Comparison of ENCODE assay signal across 1 cellular context in the genomic region with DNA sequence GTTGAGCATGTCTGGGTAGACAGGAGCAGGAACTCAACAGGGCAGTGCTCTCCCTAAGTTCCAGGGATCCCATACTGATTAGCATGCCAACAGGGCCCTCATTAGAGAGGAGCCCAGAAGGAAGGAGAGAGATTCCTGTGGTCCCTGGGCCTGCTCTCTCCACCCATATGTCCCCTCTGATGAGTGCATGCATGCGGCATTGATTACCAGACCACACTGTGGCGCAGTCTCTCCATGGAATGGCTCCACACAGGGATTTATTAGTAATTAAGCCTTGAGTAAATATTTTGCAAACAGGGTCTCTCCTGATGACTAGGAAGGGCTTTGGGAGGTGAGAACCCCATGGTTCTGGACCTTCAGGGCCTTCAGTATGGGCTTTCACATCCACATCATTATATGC.
TF ChIP-seq lines count a peak whose summit lies in the region.

No MANE protein-coding gene starts in this region.

TF ChIP-seq in WTC11, 78 proteins besides CTCF, POLR2A, EP300 and RAD21 (continued from another document):
- TF ChIP-seq, protein P1, sequence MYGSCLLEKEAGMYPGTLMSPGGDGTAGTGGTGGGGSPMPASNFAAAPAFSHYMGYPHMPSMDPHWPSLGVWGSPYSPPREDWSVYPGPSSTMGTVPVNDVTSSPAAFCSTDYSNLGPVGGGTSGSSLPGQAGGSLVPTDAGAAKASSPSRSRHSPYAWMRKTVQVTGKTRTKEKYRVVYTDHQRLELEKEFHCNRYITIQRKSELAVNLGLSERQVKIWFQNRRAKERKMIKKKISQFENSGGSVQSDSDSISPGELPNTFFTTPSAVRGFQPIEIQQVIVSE (CRISPR knock-in tag; IDR thresholded peaks at IDR 0.05; ENCODE audit: borderline replicate concordance), result no peak
- no peak for TF ChIP-seq TP53 (CRISPR knock-in tag; IDR thresholded peaks at IDR 0.05)
- TF ChIP-seq, protein P2, sequence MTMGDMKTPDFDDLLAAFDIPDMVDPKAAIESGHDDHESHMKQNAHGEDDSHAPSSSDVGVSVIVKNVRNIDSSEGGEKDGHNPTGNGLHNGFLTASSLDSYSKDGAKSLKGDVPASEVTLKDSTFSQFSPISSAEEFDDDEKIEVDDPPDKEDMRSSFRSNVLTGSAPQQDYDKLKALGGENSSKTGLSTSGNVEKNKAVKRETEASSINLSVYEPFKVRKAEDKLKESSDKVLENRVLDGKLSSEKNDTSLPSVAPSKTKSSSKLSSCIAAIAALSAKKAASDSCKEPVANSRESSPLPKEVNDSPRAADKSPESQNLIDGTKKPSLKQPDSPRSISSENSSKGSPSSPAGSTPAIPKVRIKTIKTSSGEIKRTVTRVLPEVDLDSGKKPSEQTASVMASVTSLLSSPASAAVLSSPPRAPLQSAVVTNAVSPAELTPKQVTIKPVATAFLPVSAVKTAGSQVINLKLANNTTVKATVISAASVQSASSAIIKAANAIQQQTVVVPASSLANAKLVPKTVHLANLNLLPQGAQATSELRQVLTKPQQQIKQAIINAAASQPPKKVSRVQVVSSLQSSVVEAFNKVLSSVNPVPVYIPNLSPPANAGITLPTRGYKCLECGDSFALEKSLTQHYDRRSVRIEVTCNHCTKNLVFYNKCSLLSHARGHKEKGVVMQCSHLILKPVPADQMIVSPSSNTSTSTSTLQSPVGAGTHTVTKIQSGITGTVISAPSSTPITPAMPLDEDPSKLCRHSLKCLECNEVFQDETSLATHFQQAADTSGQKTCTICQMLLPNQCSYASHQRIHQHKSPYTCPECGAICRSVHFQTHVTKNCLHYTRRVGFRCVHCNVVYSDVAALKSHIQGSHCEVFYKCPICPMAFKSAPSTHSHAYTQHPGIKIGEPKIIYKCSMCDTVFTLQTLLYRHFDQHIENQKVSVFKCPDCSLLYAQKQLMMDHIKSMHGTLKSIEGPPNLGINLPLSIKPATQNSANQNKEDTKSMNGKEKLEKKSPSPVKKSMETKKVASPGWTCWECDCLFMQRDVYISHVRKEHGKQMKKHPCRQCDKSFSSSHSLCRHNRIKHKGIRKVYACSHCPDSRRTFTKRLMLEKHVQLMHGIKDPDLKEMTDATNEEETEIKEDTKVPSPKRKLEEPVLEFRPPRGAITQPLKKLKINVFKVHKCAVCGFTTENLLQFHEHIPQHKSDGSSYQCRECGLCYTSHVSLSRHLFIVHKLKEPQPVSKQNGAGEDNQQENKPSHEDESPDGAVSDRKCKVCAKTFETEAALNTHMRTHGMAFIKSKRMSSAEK (CRISPR knock-in tag; IDR thresholded peaks at IDR 0.05; ENCODE audit: borderline replicate concordance), result no peak
- no peak for TF ChIP-seq FOXP1 (CRISPR knock-in tag; IDR thresholded peaks at IDR 0.05; ENCODE audit: borderline replicate concordance)
- TF ChIP-seq ATF1 (CRISPR knock-in tag; IDR thresholded peaks at IDR 0.05), result no peak
- no peak for TF ChIP-seq ZNF423 (CRISPR knock-in tag; IDR thresholded peaks at IDR 0.05)
- TF ChIP-seq, protein P3, sequence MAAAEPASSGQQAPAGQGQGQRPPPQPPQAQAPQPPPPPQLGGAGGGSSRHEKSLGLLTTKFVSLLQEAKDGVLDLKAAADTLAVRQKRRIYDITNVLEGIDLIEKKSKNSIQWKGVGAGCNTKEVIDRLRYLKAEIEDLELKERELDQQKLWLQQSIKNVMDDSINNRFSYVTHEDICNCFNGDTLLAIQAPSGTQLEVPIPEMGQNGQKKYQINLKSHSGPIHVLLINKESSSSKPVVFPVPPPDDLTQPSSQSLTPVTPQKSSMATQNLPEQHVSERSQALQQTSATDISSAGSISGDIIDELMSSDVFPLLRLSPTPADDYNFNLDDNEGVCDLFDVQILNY (CRISPR knock-in tag; IDR thresholded peaks at IDR 0.05), result no peak
- TF ChIP-seq, protein P4, sequence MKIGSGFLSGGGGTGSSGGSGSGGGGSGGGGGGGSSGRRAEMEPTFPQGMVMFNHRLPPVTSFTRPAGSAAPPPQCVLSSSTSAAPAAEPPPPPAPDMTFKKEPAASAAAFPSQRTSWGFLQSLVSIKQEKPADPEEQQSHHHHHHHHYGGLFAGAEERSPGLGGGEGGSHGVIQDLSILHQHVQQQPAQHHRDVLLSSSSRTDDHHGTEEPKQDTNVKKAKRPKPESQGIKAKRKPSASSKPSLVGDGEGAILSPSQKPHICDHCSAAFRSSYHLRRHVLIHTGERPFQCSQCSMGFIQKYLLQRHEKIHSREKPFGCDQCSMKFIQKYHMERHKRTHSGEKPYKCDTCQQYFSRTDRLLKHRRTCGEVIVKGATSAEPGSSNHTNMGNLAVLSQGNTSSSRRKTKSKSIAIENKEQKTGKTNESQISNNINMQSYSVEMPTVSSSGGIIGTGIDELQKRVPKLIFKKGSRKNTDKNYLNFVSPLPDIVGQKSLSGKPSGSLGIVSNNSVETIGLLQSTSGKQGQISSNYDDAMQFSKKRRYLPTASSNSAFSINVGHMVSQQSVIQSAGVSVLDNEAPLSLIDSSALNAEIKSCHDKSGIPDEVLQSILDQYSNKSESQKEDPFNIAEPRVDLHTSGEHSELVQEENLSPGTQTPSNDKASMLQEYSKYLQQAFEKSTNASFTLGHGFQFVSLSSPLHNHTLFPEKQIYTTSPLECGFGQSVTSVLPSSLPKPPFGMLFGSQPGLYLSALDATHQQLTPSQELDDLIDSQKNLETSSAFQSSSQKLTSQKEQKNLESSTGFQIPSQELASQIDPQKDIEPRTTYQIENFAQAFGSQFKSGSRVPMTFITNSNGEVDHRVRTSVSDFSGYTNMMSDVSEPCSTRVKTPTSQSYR (CRISPR knock-in tag; IDR thresholded peaks at IDR 0.05), result no peak
- no peak for TF ChIP-seq NR3C1 (CRISPR knock-in tag; conservative IDR thresholded peaks at IDR 0.05; ENCODE audit: low read depth)
- TF ChIP-seq, protein P5, sequence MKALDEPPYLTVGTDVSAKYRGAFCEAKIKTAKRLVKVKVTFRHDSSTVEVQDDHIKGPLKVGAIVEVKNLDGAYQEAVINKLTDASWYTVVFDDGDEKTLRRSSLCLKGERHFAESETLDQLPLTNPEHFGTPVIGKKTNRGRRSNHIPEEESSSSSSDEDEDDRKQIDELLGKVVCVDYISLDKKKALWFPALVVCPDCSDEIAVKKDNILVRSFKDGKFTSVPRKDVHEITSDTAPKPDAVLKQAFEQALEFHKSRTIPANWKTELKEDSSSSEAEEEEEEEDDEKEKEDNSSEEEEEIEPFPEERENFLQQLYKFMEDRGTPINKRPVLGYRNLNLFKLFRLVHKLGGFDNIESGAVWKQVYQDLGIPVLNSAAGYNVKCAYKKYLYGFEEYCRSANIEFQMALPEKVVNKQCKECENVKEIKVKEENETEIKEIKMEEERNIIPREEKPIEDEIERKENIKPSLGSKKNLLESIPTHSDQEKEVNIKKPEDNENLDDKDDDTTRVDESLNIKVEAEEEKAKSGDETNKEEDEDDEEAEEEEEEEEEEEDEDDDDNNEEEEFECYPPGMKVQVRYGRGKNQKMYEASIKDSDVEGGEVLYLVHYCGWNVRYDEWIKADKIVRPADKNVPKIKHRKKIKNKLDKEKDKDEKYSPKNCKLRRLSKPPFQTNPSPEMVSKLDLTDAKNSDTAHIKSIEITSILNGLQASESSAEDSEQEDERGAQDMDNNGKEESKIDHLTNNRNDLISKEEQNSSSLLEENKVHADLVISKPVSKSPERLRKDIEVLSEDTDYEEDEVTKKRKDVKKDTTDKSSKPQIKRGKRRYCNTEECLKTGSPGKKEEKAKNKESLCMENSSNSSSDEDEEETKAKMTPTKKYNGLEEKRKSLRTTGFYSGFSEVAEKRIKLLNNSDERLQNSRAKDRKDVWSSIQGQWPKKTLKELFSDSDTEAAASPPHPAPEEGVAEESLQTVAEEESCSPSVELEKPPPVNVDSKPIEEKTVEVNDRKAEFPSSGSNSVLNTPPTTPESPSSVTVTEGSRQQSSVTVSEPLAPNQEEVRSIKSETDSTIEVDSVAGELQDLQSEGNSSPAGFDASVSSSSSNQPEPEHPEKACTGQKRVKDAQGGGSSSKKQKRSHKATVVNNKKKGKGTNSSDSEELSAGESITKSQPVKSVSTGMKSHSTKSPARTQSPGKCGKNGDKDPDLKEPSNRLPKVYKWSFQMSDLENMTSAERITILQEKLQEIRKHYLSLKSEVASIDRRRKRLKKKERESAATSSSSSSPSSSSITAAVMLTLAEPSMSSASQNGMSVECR (CRISPR knock-in tag; IDR thresholded peaks at IDR 0.05; ENCODE audit: borderline replicate concordance), result no peak
- TF ChIP-seq TCF7 (CRISPR knock-in tag; IDR thresholded peaks at IDR 0.05; ENCODE audit: low read depth), result no peak
- no peak for TF ChIP-seq FOXJ3 (CRISPR knock-in tag; IDR thresholded peaks at IDR 0.05; ENCODE audit: borderline replicate concordance)
- TF ChIP-seq NR1H2 (CRISPR knock-in tag; IDR thresholded peaks at IDR 0.05), result no peak
